19 cellular contexts compared by ENCODE assay signal in the genomic region with DNA sequence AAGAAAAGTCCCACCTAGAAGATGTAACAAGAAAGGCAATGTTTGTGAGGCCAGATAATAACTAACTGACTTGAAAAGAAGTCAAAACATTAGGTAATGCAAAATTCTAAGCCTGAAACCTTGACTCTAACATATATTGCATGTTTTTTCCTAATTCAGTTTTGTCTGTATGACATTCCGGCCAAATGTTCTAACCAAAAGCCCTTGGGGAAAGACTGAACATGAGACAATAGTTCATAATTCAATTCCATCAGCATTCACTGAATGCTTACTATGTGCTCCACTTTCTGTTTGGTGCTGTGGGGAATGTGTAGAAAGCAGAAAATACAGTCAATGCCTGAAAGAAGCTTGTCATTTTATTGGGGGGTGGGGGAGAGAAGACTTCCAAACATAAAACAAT.
"Had no signal": no experiment of that assay in that cellular context is flagged by ENCODE, and none has a peak within 500 bp of the region (broad histone marks: within the 10 kb centered on the region; RNA-seq: fewer than 3 reads in every experiment).

No MANE protein-coding gene starts in this region.

- H3K4me3 Mint-ChIP-seq: activated B cell treated with CpG ODN at 0.5 μM for 24 hours; activated CD8-positive, alpha-beta T cell treated with anti-CD3 and anti-CD28 coated beads for 36 hours; activated naive CD4-positive, alpha-beta T cell treated with anti-CD3 and anti-CD28 coated beads for 36 hours; neural crest cell had no signal

- H3K36me3 ChIP-seq: breast epithelium, ovary, thoracic aorta had no signal

- H3K4me1 ChIP-seq: breast epithelium, psoas muscle had no signal

- H3K4me3 ChIP-seq: breast epithelium, ovary, psoas muscle, thoracic aorta had no signal

- H3K27ac Mint-ChIP-seq: activated B cell treated with CpG ODN at 0.5 μM for 24 hours; activated CD8-positive, alpha-beta T cell treated with anti-CD3 and anti-CD28 coated beads for 36 hours; activated naive CD4-positive, alpha-beta T cell treated with anti-CD3 and anti-CD28 coated beads for 36 hours had no signal

- H3K9me3 ChIP-seq: breast epithelium, ovary, psoas muscle, thoracic aorta had no signal

- H3K27me3 Mint-ChIP-seq: activated B cell treated with CpG ODN at 0.5 μM for 24 hours; activated CD8-positive, alpha-beta T cell treated with anti-CD3 and anti-CD28 coated beads for 36 hours had no signal

- ATAC-seq: activated CD8-positive, alpha-beta T cell treated with anti-CD3 and anti-CD28 coated beads for 36 hours; left ventricle myocardium superior; psoas muscle; right cardiac atrium had no signal

- H3K27ac ChIP-seq: ovary, psoas muscle, thoracic aorta had no signal

- DNase-seq: activated B cell treated with CpG ODN at 0.5 μM for 24 hours; activated CD4-positive, alpha-beta T cell treated with anti-CD3 and anti-CD28 coated beads for 48 hours; activated CD8-positive, alpha-beta T cell treated with anti-CD3 and anti-CD28 coated beads for 36 hours; activated naive CD4-positive, alpha-beta T cell treated with anti-CD3 and anti-CD28 coated beads for 36 hours; activated T-cell treated with anti-CD3 and anti-CD28 coated beads, Interleukin-2, amount 50 U/mL, for 1 hour; anterior cingulate cortex; cerebellar nuclear complex; dermis blood vessel endothelial cell; effector memory CD4-positive, alpha-beta T cell; left ventricle myocardium superior; ovary; psoas muscle; right cardiac atrium; small intestine; stimulated activated CD4-positive, alpha-beta T cell treated with anti-CD3 and anti-CD28 coated beads, Interleukin-15, amount 100 ng/mL, for 24 hours; stimulated activated CD4-positive, alpha-beta T cell treated with anti-CD3 and anti-CD28 coated beads, Interleukin-4, amount 100 ng/mL, for 1 hour had no signal

- H3K9me3 Mint-ChIP-seq: activated B cell treated with CpG ODN at 0.5 μM for 24 hours; activated CD8-positive, alpha-beta T cell treated with anti-CD3 and anti-CD28 coated beads for 36 hours; activated naive CD4-positive, alpha-beta T cell treated with anti-CD3 and anti-CD28 coated beads for 36 hours had no signal

- H3K27me3 ChIP-seq: ovary had no signal
